ENCODE assay signal across 8 cellular contexts in genomic region chr1:203271018-203271743, GRCh38.
DNase-seq lines count a peak whose midpoint lies in the region; ATAC-seq and TF ChIP-seq lines count a peak whose summit lies in the region.

No MANE protein-coding gene starts in this region.

- peaks cover 23% of the 10 kb centered on the region for H3K4me1 ChIP-seq in HAP-1
- H3K4me1 ChIP-seq in OCI-LY3 (ENCODE audit: low read length) = peaks cover 56% of the 10 kb centered on the region

- peak overlapping the region; percentile 7; the same call in 1 of the 2 replicates for H3K9ac ChIP-seq in OCI-LY3 (ENCODE audit: low read length)

- peak overlapping the region; percentile 50 for H3K4me2 ChIP-seq in OCI-LY3 (ENCODE audit: low read length)

- H3K79me2 ChIP-seq in OCI-LY3 (ENCODE audit: low read length) = peaks cover 4% of the 10 kb centered on the region; the same call in 1 of the 2 replicates

- TF ChIP-seq CTCF in OCI-LY3 (IDR thresholded peaks at IDR 0.05; ENCODE audit: low read depth, low read length) = no peak

- H3K4me3 ChIP-seq in HAP-1 (no peak overlapping the region), OCI-LY3 (ENCODE audit: low read length) (peak overlapping the region; percentile 28)

- H2AFZ ChIP-seq in OCI-LY3 (ENCODE audit: low read depth, low read length) = peak overlapping the region; percentile 49

- H3K36me3 ChIP-seq in HAP-1 (replicated peaks) (no peaks in the 10 kb centered on the region), OCI-LY3 (replicated peaks; ENCODE audit: low read depth, low read length) (no peaks in the 10 kb centered on the region)

- in situ Hi-C loops in HAP-1 (cut with MboI; ENCODE audit: low sequenced_read_pairs) = loop anchor here (5.0 kb wide), 3 partner anchors 71 to 431 kb away; no protein-coding TSS in a partner anchor

- DNase-seq in CD1c-positive myeloid dendritic cell (ENCODE audit: extremely low spot score) = peak; percentile 86
- peak; percentile 78 to 82 for DNase-seq in HAP-1 (ENCODE audit: low spot score in 2 of 2)
- DNase-seq in activated T-helper 1 cell treated with Interleukin-2 at 50 U/mL for 16 hours (ENCODE audit: low read depth) = peak; percentile 31
- DNase-seq in glomerular visceral epithelial cell (ENCODE audit: extremely low spot score) = peak; percentile 48
- DNase-seq in retina = peak; percentile 42
- no peak for DNase-seq in SHP77 (lab: John Stamatoyannopoulos, UW)

- H3K9me3 ChIP-seq in HAP-1 (no peaks in the 10 kb centered on the region), OCI-LY3 (ENCODE audit: insufficient read depth, low read length) (no peaks in the 10 kb centered on the region)

- H3K27ac ChIP-seq in OCI-LY3 (ENCODE audit: low read length) = no peak overlapping the region

- no peaks in the 10 kb centered on the region for H3K27me3 ChIP-seq in HAP-1 (ENCODE audit: low read depth)
- no peaks in the 10 kb centered on the region for H3K27me3 ChIP-seq in OCI-LY3 (ENCODE audit: low read depth, low read length)

- no peaks in the 10 kb centered on the region for H4K20me1 ChIP-seq in OCI-LY3 (ENCODE audit: insufficient read depth, low read length)

- ATAC-seq in GM19324 (IDR thresholded peaks at IDR 0.05; ENCODE audit: low FRiP score, unreplicated experiment) = no peak

Comparison
In these comparisons a context has a peak if more than half of its experiments do, and no peak if none do; other contexts are left out.
1. DNase-seq: peak in CD1c-positive myeloid dendritic cell (single experiment), HAP-1 (2 of 2), activated T-helper 1 cell treated with Interleukin-2 at 50 U/mL for 16 hours (single experiment), glomerular visceral epithelial cell (single experiment) and retina (single experiment); none in SHP77 (0 of 2).